In the genomic region with DNA sequence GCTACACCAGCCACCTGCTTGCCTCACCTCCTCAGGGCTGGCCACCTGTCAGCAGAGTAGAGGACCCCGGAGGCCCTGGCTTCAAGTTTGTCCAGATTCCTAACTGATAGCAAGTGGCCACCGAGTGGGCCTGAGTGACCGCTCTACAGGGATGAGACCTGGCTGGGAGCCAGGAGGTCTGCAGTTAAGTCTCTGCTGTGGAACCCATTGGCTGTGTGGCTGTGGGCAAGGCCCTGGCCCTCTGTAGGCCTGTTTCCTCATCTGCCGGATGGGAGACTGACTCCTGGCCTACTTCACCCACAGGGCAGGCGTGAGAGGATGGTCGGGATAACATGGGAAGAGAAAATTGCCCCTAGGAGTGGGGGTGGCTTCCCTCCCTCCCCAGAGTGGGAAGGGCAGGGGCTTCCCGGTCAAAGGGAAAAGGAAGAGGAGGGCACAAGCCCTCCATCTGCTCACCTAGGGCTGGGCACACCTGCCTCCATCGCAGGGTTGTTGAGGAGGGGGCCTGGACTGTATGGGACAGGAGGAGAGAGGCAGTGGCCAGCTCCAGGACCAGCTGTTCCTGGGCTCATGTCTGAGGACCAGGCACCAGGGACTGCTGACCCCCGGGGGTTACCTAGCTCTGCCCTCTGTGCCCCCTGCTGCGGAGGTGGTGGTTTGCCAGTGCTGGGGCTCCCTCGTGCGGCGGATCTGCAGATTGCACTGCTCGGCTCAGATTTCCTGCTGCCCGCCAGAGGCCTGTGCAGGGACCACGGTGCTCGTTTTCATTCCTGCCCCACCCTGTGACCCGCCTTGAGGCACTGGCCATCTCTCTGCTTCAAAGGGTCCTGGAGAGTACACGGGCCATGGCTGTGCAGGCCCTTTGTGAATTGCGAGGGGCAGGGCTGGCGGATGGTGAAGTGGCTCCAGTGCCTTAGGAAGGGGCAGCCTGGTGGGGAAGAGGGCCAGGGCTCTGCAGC, we compare ENCODE assay signal across 8 cellular contexts. TPM values are rescaled to one million over a fixed set of nuclear protein-coding genes. Genes with fewer than 3 reads are reported as not detected.
A peak's percentile ranks its signal among the peaks of the same experiment; 100 is the strongest.
DNase-seq lines count a peak whose midpoint lies in the region; ATAC-seq and TF ChIP-seq lines count a peak whose summit lies in the region.

No MANE protein-coding gene starts in this region.

- TF ChIP-seq CTCF in adrenal gland (IDR thresholded peaks at IDR 0.05) = peak; percentile 68 to 95 (median 90)

- peaks cover 5 to 10% of the 10 kb centered on the region in 2 donors for H3K4me1 ChIP-seq in adrenal gland (replicated peaks in 1 of 2)

- intact Hi-C loops in adrenal gland (cut with DNase I) = no loop called here

- ATAC-seq in HG03457 (IDR thresholded peaks at IDR 0.05; ENCODE audit: unreplicated experiment) = no peak
- ATAC-seq in GM21737 (IDR thresholded peaks at IDR 0.05; ENCODE audit: unreplicated experiment) = no peak

- peaks cover 0 to 59% of the 10 kb centered on the region in 2 donors for H3K36me3 ChIP-seq in adrenal gland (replicated peaks in 1 of 2)

- H3K4me3 ChIP-seq in adrenal gland = no peak overlapping the region

- 26 to 59% (median 33%) methylated on average over 11 to 21 of the region's 21 CpGs for WGBS in adrenal gland, 4 donors

- H3K9me3 ChIP-seq in adrenal gland (replicated peaks in 1 of 3) = no peaks in the 10 kb centered on the region

- no peak for TF ChIP-seq POLR2A in adrenal gland (IDR thresholded peaks at IDR 0.05)

- no peak overlapping the region for H3K27ac ChIP-seq in adrenal gland

- no peaks in the 10 kb centered on the region for H3K27me3 ChIP-seq in adrenal gland

- DNase-seq in Daoy (ENCODE audit: low read depth) (peak; percentile 69), LoVo (ENCODE audit: low spot score) (peak; percentile 55), T-helper 22 cell (ENCODE audit: low read depth) (peak; percentile 41), adrenal gland (peak; percentile 65 to 87 (median 75)), hepatic stellate cell (ENCODE audit: low spot score) (peak; percentile 78)
- peak; percentile 53 to 85 (median 63) for DNase-seq in stimulated activated CD4-positive, alpha-beta T cell treated with anti-CD3 and anti-CD28 coated beads, Interleukin-12 subunit alpha, Interleukin-12 subunit beta, amount 100 ng/mL, for 48 hours (ENCODE audit: low read depth in 2 of 3, low spot score in 1 of 3)

RNA-seq across cellular contexts. Expression of gene MTFR1L, which starts 9.1 kb away (rescaled TPM):
- total RNA-seq in Daoy (2014; rRNA removed; shearing (Covaris generic)) = 30.7 and 41.7 TPM in 2 replicates
- total RNA-seq in adrenal gland = 100 to 1,000 TPM; 116 to 285 (median 184) TPM
- polyA plus RNA-seq in adrenal gland = 100 to 1,000 TPM; 157 to 298 (median 284) TPM

RNA-seq across cellular contexts. Expression of gene SELENON, which starts 10.6 kb away (rescaled TPM):
- total RNA-seq in Daoy (2014; rRNA removed; shearing (Covaris generic)) = 12.2 and 16.9 TPM in 2 replicates
- 100 to 1,000 TPM in 1 of 8 donors, 10 to 100 TPM in 7; 25.1 to 105 (median 75.5) TPM for total RNA-seq in adrenal gland
- polyA plus RNA-seq in adrenal gland = 10 to 100 TPM; 35.6 to 75.9 (median 37.7) TPM

RNA-seq across cellular contexts. Expression of gene AUNIP, which starts 48.6 kb away (rescaled TPM):
- total RNA-seq in Daoy (2014; rRNA removed; shearing (Covaris generic)) = 9.4 and 20.4 TPM in 2 replicates
- 1 to 10 TPM in 2 of 8 donors, under 1 TPM in 6; 0.24 to 1.5 (median 0.75) TPM for total RNA-seq in adrenal gland
- 1 to 10 TPM in 1 of 3 donors, under 1 TPM in 2; 0.56 to 1.2 (median 0.74) TPM for polyA plus RNA-seq in adrenal gland
